ENCODE assay signal across 18 cellular contexts in the genomic region with DNA sequence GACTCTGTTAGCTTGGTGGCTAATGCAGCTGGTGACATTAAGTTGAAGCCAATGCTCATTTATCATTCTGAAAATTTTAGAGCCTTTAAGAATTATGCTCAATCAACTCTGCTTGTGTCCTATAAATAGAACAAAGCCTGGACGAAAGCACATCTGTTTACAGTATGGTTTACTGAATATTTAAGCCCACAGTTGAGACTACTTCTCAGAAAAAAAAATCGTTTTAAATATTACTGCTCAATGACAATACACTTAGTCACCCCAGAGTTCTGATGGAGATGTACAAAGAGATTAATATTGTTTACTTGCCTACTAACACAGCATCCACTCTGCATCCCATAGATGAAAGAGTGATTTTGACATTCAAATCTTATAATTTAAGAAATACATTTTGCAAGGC.
DNase-seq lines count a peak whose midpoint lies in the region; ATAC-seq and TF ChIP-seq lines count a peak whose summit lies in the region.
"Had no signal": no experiment of that assay in that cellular context is flagged by ENCODE, and none has a peak within 500 bp of the region (broad histone marks: within the 10 kb centered on the region; RNA-seq: fewer than 3 reads in every experiment).

No MANE protein-coding gene starts in this region.

- H3K4ac ChIP-seq in IMR-90 (ENCODE audit: low read depth, low read length), result no peak overlapping the region

- H3K4me3 ChIP-seq in IMR-90 (ENCODE audit: insufficient read depth, low read depth, low read length), result no peak overlapping the region
- H3K4me3 ChIP-seq in fibroblast of mammary gland (ENCODE audit: control insufficient read depth, low read depth, low read length), result no peak overlapping the region

- CTCF ChIA-PET in IMR-90 (lab: Yijun Ruan, JAX), result no interaction called here
- CTCF ChIA-PET in activated CD8-positive, alpha-beta memory T cell treated with anti-CD3 and anti-CD28 coated beads, Interleukin-2, amount 10 ng/mL, durations not matched to agents 7 days and 5 days (lab: Charles Lee), result no interaction called here

- H2AK5ac ChIP-seq in IMR-90 (ENCODE audit: low read depth, low read length), result no peak overlapping the region

- in situ Hi-C loops in IMR-90 (cut with MboI; ENCODE audit: low sequenced_read_pairs), result no loop called here

- no peaks in the 10 kb centered on the region for H3K36me3 ChIP-seq in IMR-90 (ENCODE audit: control insufficient read depth, insufficient read depth, low read length)

- no peak overlapping the region for H2BK5ac ChIP-seq in IMR-90 (ENCODE audit: low read depth, low read length, poor library complexity, severe bottlenecking)

- no CpG with 5 or more reads among the region's 2 CpGs for WGBS in IMR-90 (ENCODE audit: extremely low coverage in 2 of 2, insufficient read length in 1 of 2), 2 experiments

- H2AK9ac ChIP-seq in IMR-90 (replicated peaks; ENCODE audit: low read depth, low read length, poor library complexity), result no peak overlapping the region

- H3K27me3 ChIP-seq in IMR-90 (ENCODE audit: control insufficient read depth, insufficient read depth, low read length), result no peaks in the 10 kb centered on the region

- intact Hi-C loops in IMR-90 (cut with micrococcal nuclease), result no loop called here

- no TSS peak for BruUV-seq in IMR-90 (replicated peaks; lab: Mats Ljungman, UMichigan)

- no peaks in the 10 kb centered on the region for H3K4me1 Mint-ChIP-seq in activated CD8-positive, alpha-beta memory T cell treated with anti-CD3 and anti-CD28 coated beads, Interleukin-2, amount 10 ng/mL, durations not matched to agents 7 days and 5 days
- H3K4me1 Mint-ChIP-seq: CD4-positive, CD25-positive, alpha-beta regulatory T cell had no signal

- no peaks in the 10 kb centered on the region; the same call in 1 of the 2 replicates for H3K4me1 ChIP-seq in IMR-90 (ENCODE audit: control insufficient read depth, insufficient read depth, low read length)

- no peak for TF ChIP-seq POLR2A in IMR-90 (IDR thresholded peaks at IDR 0.05; ENCODE audit: low read depth, low read length)

- H2BK20ac ChIP-seq in IMR-90 (ENCODE audit: low read depth, low read length), result no peak overlapping the region

- H2BK120ac ChIP-seq in IMR-90 (ENCODE audit: low read depth, low read length), result no peak overlapping the region

- POLR2A ChIA-PET in IMR-90 (lab: Charles Lee; ENCODE audit: unreplicated experiment), result no interaction called here

- no peak overlapping the region for H3K56ac ChIP-seq in IMR-90 (ENCODE audit: extremely low read depth, insufficient read depth, low read length)

- H4K5ac ChIP-seq in IMR-90 (ENCODE audit: low read depth, low read length), result no peak overlapping the region

- no peak overlapping the region for H3K27ac Mint-ChIP-seq in activated CD8-positive, alpha-beta memory T cell treated with anti-CD3 and anti-CD28 coated beads, Interleukin-2, amount 10 ng/mL, durations not matched to agents 7 days and 5 days
- H3K27ac Mint-ChIP-seq: CD4-positive, CD25-positive, alpha-beta regulatory T cell had no signal

- no peak overlapping the region for H3K14ac ChIP-seq in IMR-90 (replicated peaks; ENCODE audit: low read depth, low read length)

- H3K4me3 Mint-ChIP-seq in activated CD8-positive, alpha-beta memory T cell treated with anti-CD3 and anti-CD28 coated beads, Interleukin-2, amount 10 ng/mL, durations not matched to agents 7 days and 5 days, result no peak overlapping the region
- H3K4me3 Mint-ChIP-seq: CD4-positive, CD25-positive, alpha-beta regulatory T cell had no signal

- H4K91ac ChIP-seq in IMR-90 (ENCODE audit: insufficient read depth, low read depth, low read length), result no peak overlapping the region

- no peaks in the 10 kb centered on the region for H3K27me3 Mint-ChIP-seq in activated CD8-positive, alpha-beta memory T cell treated with anti-CD3 and anti-CD28 coated beads, Interleukin-2, amount 10 ng/mL, durations not matched to agents 7 days and 5 days
- H3K27me3 Mint-ChIP-seq: CD4-positive, CD25-positive, alpha-beta regulatory T cell had no signal

- no peaks in the 10 kb centered on the region for H3K9me1 ChIP-seq in IMR-90 (ENCODE audit: insufficient read depth, low read length)

- H3K18ac ChIP-seq in IMR-90 (ENCODE audit: low read depth, low read length), result no peak overlapping the region

- no peaks in the 10 kb centered on the region for H3K36me3 Mint-ChIP-seq in activated CD8-positive, alpha-beta memory T cell treated with anti-CD3 and anti-CD28 coated beads, Interleukin-2, amount 10 ng/mL, durations not matched to agents 7 days and 5 days
- H3K36me3 Mint-ChIP-seq: CD4-positive, CD25-positive, alpha-beta regulatory T cell had no signal

- no peak overlapping the region for H3K27ac ChIP-seq in IMR-90 (ENCODE audit: insufficient read depth, low read length)
- H3K27ac ChIP-seq: KMS-11 had no signal

- H3K79me1 ChIP-seq in IMR-90 (ENCODE audit: low read depth in 1 of 2, low read length in 2 of 2), result no peaks in the 10 kb centered on the region

- no peaks in the 10 kb centered on the region for H4K20me1 ChIP-seq in IMR-90 (ENCODE audit: insufficient read depth, low read length)

- ATAC-seq in IMR-90 (ENCODE audit: low read depth), result no peak; the same call in 1 of the 2 replicates
- ATAC-seq in activated CD8-positive, alpha-beta memory T cell treated with anti-CD3 and anti-CD28 coated beads, Interleukin-2, amount 10 ng/mL, durations not matched to agents 7 days and 5 days, result no peak
- ATAC-seq in HG03097 (IDR thresholded peaks at IDR 0.05; ENCODE audit: low FRiP score, unreplicated experiment), result no peak
- ATAC-seq in HG02763 (IDR thresholded peaks at IDR 0.05; ENCODE audit: unreplicated experiment), result no peak

- TF ChIP-seq CTCF in IMR-90 (conservative IDR thresholded peaks at IDR 0.05; ENCODE audit: low read depth, low read length), result no peak
- TF ChIP-seq CTCF in fibroblast of mammary gland (conservative IDR thresholded peaks at IDR 0.05; ENCODE audit: control insufficient read depth, insufficient read depth, low read depth, low read length), result no peak

- dilution Hi-C loops in IMR-90 (cut with HindIII; ENCODE audit: low sequenced_read_pairs, unreplicated experiment), result no loop called here

- no peak overlapping the region for H3K9ac ChIP-seq in IMR-90 (ENCODE audit: low read depth, low read length)
- H3K9ac ChIP-seq: KMS-11 had no signal

- no peak overlapping the region for H4K8ac ChIP-seq in IMR-90 (ENCODE audit: low read depth in 2 of 2, low read length in 2 of 2)

- H3K23ac ChIP-seq in IMR-90 (ENCODE audit: low read depth, low read length), result no peak overlapping the region

- TF ChIP-seq RAD21 in IMR-90 (IDR thresholded peaks at IDR 0.05; ENCODE audit: low read length), result no peak

- DNase-seq in ELR (ENCODE audit: low read depth) (peak; percentile 58), IMR-90 (peak; percentile 45), fibroblast of mammary gland (ENCODE audit: low read depth) (peak; percentile 58), SKM-1 (lab: John Stamatoyannopoulos, UW; ENCODE audit: unreplicated experiment) (no peak)
- no peak for DNase-seq in activated CD8-positive, alpha-beta memory T cell treated with anti-CD3 and anti-CD28 coated beads, Interleukin-2, amount 10 ng/mL, durations not matched to agents 7 days and 5 days
- DNase-seq: CD4-positive, CD25-positive, alpha-beta regulatory T cell; DMS79 treated with DMSO at 0.1 percent for 48 hours; MV-4-11; NCI-H1105 treated with DMSO at 0.1 percent for 48 hours; NCI-H1694; NCI-H2081; NCI-H2171; NCI-H524 treated with DMSO at 0.1 percent for 48 hours; OCI-M1; Right ventricle myocardium superior had no signal

- H2AFZ ChIP-seq in IMR-90 (replicated peaks; ENCODE audit: low read length, poor library complexity), result no peak overlapping the region

- H3K4me2 ChIP-seq in IMR-90 (ENCODE audit: low read depth, low read length), result no peak overlapping the region
- H3K4me2 ChIP-seq: KMS-11 had no signal

- no peak overlapping the region for H2BK15ac ChIP-seq in IMR-90 (ENCODE audit: low read depth, low read length)

- H3K9me3 ChIP-seq in IMR-90 (ENCODE audit: control insufficient read depth, insufficient read depth, low read length), result no peaks in the 10 kb centered on the region; the same call in 1 of the 2 replicates

- peaks cover 2% of the 10 kb centered on the region for H3K9me3 Mint-ChIP-seq in activated CD8-positive, alpha-beta memory T cell treated with anti-CD3 and anti-CD28 coated beads, Interleukin-2, amount 10 ng/mL, durations not matched to agents 7 days and 5 days (ENCODE audit: low read depth)

TF ChIP-seq in IMR-90, 13 proteins besides CTCF, POLR2A, EP300 and RAD21:
- TF ChIP-seq CHD1 (IDR thresholded peaks at IDR 0.05; ENCODE audit: low read depth, low read length) (no peak), MXI1 (IDR thresholded peaks at IDR 0.05; ENCODE audit: borderline replicate concordance, low read depth, low read length) (no peak), RCOR1 (IDR thresholded peaks at IDR 0.05; ENCODE audit: insufficient replicate concordance, low read length) (no peak), CEBPB (IDR thresholded peaks at IDR 0.05; ENCODE audit: low read depth, low read length) (no peak), MAFK (IDR thresholded peaks at IDR 0.05; ENCODE audit: low read depth, low read length) (no peak), FOS (IDR thresholded peaks at IDR 0.05; ENCODE audit: low read depth, low read length) (no peak), USF2 (IDR thresholded peaks at IDR 0.05; ENCODE audit: low read depth, low read length) (no peak), NFE2L2 (IDR thresholded peaks at IDR 0.05; ENCODE audit: low read depth, low read length) (no peak), MAZ (IDR thresholded peaks at IDR 0.05; ENCODE audit: borderline replicate concordance, low read depth, low read length) (no peak), BHLHE40 (IDR thresholded peaks at IDR 0.05; ENCODE audit: low read depth, low read length) (no peak)

Comparison
In these comparisons a context has a peak if more than half of its experiments do, and no peak if none do; other contexts are left out.
1. DNase-seq: peak in ELR (single experiment), IMR-90 (single experiment) and fibroblast of mammary gland (single experiment); none in activated CD8-positive, alpha-beta memory T cell treated with anti-CD3 and anti-CD28 coated beads, Interleukin-2, amount 10 ng/mL, durations not matched to agents 7 days and 5 days (single experiment) and SKM-1 (single experiment).